In the genomic region with DNA sequence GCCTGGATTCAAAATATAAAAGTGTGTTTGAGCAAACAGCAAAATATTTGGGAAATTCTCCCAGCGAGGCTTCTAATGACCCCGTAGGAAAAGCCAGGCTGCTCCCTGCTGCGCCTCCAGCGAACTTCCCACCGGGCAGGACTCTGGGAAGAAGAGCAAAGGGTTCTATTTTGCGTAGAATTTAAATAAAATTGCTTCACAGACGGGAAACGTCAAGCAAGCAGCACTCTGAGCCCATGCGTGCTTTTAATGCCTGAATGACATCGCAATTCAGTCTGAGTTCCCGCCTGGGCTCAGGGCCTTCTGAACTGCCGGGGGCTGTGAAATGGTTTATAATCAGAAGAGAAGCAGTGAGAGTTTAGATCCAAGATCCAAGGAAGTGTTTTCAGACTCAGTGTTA, we compare ENCODE assay signal across 11 cellular contexts.
DNase-seq lines count a peak whose midpoint lies in the region; ATAC-seq and TF ChIP-seq lines count a peak whose summit lies in the region.
"Had no signal": no experiment of that assay in that cellular context is flagged by ENCODE, and none has a peak within 500 bp of the region (broad histone marks: within the 10 kb centered on the region; RNA-seq: fewer than 3 reads in every experiment).

No MANE protein-coding gene starts in this region.

- H3K36me3 Mint-ChIP-seq in WTC11, result no peaks in the 10 kb centered on the region

- POLR2A ChIA-PET in WTC11 (lab: Charles Lee), result no interaction called here

- H3K9me3 ChIP-seq in ES-I3 (ENCODE audit: control insufficient read depth, insufficient read depth, low read length) (no peaks in the 10 kb centered on the region), iPS-15b (ENCODE audit: control insufficient read depth, insufficient read depth, low read length) (no peaks in the 10 kb centered on the region), thyroid gland (no peaks in the 10 kb centered on the region)
- H3K9me3 ChIP-seq: transverse colon had no signal

- H3K9me3 Mint-ChIP-seq in WTC11, result no peaks in the 10 kb centered on the region

- H3K9ac ChIP-seq in ES-I3 (ENCODE audit: low read depth, low read length) (peak overlapping the region; percentile 54), iPS-15b (ENCODE audit: low read depth, low read length) (no peak overlapping the region)

- H3K4me1 ChIP-seq in ES-I3 (ENCODE audit: insufficient read depth, low read length) (peaks cover 8% of the 10 kb centered on the region), iPS-15b (ENCODE audit: control insufficient read depth, insufficient read depth, low read length) (peaks cover 10% of the 10 kb centered on the region), thyroid gland (no peaks in the 10 kb centered on the region)
- H3K4me1 ChIP-seq: transverse colon had no signal

- peak overlapping the region; percentile 64 for H3K27ac Mint-ChIP-seq in WTC11

- CTCF ChIA-PET in WTC11 (lab: Charles Lee), result interaction anchor here (1.5 kb wide), 1 partner anchor 476 kb away, joined by 3 read pairs; no protein-coding TSS in a partner anchor

- intact Hi-C loops in thyroid gland (cut with DNase I), result no loop called here

- DNase-seq in WTC11 (ENCODE audit: low spot score) (no peak), skeletal muscle cell (ENCODE audit: low read depth) (no peak), middle frontal gyrus (ENCODE audit: extremely low spot score, low spot score) (no peak), midbrain (lab: John Stamatoyannopoulos, UW) (no peak), KG1 (lab: John Stamatoyannopoulos, UW) (no peak), thyroid gland (no peak)
- DNase-seq: Calu3, RPMI8226, transverse colon had no signal

- H3K4me3 ChIP-seq in iPS-15b (ENCODE audit: low read depth, low read length) (peak overlapping the region; percentile 42), skeletal muscle cell (ENCODE audit: low read depth, low read length) (peak overlapping the region; percentile 35), thyroid gland (replicated peaks in 1 of 3) (peak overlapping the region in 1 of 3 donors; percentile 15)

- WGBS in thyroid gland, 2 donors, result 56 to 75% methylated on average over 12 of the region's 12 CpGs

- H3K4me1 Mint-ChIP-seq in WTC11, result peaks cover 39% of the 10 kb centered on the region

- TF ChIP-seq CTCF in WTC11 (IDR thresholded peaks at IDR 0.05) (no peak), thyroid gland (IDR thresholded peaks at IDR 0.05) (no peak)

- no peaks in the 10 kb centered on the region for H3K36me3 ChIP-seq in ES-I3 (ENCODE audit: insufficient read depth, low read length)
- no peaks in the 10 kb centered on the region for H3K36me3 ChIP-seq in iPS-15b (ENCODE audit: control insufficient read depth, insufficient read depth, low read length)
- no peaks in the 10 kb centered on the region for H3K36me3 ChIP-seq in thyroid gland
- H3K36me3 ChIP-seq: transverse colon had no signal

- no peak overlapping the region for H3K27ac ChIP-seq in thyroid gland
- H3K27ac ChIP-seq: transverse colon had no signal

- H3K27me3 ChIP-seq in iPS-15b (ENCODE audit: control insufficient read depth, insufficient read depth, low read length) (no peaks in the 10 kb centered on the region), thyroid gland (no peaks in the 10 kb centered on the region)

- peak overlapping the region; percentile 70 for H3K4me3 Mint-ChIP-seq in WTC11

- no peak for TF ChIP-seq POLR2A in thyroid gland (IDR thresholded peaks at IDR 0.05)

- H3K27me3 Mint-ChIP-seq in WTC11 (ENCODE audit: low read depth), result no peaks in the 10 kb centered on the region; the same call in 1 of the 2 replicates

- ATAC-seq in WTC11, result peak; percentile 19

TF ChIP-seq in WTC11, 78 proteins besides CTCF, POLR2A, EP300 and RAD21:
- TF ChIP-seq, protein P1, sequence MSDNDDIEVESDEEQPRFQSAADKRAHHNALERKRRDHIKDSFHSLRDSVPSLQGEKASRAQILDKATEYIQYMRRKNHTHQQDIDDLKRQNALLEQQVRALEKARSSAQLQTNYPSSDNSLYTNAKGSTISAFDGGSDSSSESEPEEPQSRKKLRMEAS (CRISPR knock-in tag; IDR thresholded peaks at IDR 0.05), result no peak
- TF ChIP-seq NR2C2 (CRISPR knock-in tag; IDR thresholded peaks at IDR 0.05) (no peak), ELF4 (CRISPR knock-in tag; IDR thresholded peaks at IDR 0.05; ENCODE audit: low read depth) (no peak), JAZF1 (CRISPR knock-in tag; IDR thresholded peaks at IDR 0.05) (no peak), ZNF232 (CRISPR knock-in tag; IDR thresholded peaks at IDR 0.05) (no peak), OVOL2 (CRISPR knock-in tag; IDR thresholded peaks at IDR 0.05; ENCODE audit: borderline replicate concordance) (no peak)
- TF ChIP-seq, protein P2, sequence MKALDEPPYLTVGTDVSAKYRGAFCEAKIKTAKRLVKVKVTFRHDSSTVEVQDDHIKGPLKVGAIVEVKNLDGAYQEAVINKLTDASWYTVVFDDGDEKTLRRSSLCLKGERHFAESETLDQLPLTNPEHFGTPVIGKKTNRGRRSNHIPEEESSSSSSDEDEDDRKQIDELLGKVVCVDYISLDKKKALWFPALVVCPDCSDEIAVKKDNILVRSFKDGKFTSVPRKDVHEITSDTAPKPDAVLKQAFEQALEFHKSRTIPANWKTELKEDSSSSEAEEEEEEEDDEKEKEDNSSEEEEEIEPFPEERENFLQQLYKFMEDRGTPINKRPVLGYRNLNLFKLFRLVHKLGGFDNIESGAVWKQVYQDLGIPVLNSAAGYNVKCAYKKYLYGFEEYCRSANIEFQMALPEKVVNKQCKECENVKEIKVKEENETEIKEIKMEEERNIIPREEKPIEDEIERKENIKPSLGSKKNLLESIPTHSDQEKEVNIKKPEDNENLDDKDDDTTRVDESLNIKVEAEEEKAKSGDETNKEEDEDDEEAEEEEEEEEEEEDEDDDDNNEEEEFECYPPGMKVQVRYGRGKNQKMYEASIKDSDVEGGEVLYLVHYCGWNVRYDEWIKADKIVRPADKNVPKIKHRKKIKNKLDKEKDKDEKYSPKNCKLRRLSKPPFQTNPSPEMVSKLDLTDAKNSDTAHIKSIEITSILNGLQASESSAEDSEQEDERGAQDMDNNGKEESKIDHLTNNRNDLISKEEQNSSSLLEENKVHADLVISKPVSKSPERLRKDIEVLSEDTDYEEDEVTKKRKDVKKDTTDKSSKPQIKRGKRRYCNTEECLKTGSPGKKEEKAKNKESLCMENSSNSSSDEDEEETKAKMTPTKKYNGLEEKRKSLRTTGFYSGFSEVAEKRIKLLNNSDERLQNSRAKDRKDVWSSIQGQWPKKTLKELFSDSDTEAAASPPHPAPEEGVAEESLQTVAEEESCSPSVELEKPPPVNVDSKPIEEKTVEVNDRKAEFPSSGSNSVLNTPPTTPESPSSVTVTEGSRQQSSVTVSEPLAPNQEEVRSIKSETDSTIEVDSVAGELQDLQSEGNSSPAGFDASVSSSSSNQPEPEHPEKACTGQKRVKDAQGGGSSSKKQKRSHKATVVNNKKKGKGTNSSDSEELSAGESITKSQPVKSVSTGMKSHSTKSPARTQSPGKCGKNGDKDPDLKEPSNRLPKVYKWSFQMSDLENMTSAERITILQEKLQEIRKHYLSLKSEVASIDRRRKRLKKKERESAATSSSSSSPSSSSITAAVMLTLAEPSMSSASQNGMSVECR (CRISPR knock-in tag; IDR thresholded peaks at IDR 0.05; ENCODE audit: borderline replicate concordance), result no peak
- TF ChIP-seq, protein P3, sequence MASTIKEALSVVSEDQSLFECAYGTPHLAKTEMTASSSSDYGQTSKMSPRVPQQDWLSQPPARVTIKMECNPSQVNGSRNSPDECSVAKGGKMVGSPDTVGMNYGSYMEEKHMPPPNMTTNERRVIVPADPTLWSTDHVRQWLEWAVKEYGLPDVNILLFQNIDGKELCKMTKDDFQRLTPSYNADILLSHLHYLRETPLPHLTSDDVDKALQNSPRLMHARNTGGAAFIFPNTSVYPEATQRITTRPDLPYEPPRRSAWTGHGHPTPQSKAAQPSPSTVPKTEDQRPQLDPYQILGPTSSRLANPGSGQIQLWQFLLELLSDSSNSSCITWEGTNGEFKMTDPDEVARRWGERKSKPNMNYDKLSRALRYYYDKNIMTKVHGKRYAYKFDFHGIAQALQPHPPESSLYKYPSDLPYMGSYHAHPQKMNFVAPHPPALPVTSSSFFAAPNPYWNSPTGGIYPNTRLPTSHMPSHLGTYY (CRISPR knock-in tag; IDR thresholded peaks at IDR 0.05), result no peak
